8 cellular contexts compared by ENCODE assay signal in the genomic region with DNA sequence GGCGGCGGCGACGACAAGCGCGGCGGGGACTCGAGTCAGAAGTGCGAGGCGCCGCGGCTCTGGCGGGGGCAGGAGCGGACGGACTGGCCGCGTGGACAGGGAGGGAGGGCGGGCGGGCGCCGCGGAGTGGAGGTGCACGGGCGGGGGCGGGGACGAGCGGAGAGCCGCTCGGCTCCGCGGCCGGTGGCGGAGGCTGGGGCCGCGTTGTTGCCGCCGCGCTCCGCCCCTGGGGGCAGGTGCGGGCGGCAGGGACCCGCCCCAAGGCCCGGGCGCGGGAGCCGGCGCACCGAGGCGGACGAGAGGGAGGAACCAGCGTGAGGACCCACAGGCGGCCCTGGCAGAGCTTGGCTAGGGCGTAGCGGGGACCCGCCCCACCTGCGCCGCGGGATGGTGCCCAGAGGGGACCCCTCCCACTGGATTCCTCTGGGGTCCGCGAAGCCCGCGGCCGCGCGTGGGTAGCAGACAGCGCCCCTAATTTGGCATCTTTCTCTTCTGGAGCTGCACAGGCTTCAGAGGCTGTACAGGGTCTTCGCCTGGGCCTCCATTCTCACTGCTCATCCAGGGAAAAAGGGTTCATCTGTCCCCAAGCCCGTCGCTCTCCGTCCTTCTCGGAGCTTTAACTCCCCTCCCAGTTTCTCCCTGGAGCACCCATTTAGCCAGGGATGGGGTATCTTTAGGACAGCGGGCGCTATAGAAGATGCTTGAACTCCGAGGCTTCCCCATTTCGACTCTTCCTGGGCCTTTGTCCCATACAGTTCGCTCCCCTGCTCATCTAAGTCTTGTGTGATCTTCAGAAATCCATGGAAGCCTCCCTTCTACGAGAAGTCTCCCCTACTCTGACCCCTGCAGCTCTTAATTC. TPM values are rescaled to one million over a fixed set of nuclear protein-coding genes. Genes with fewer than 3 reads are reported as not detected.
A peak's percentile ranks its signal among the peaks of the same experiment; 100 is the strongest.
DNase-seq lines count a peak whose midpoint lies in the region; ATAC-seq and TF ChIP-seq lines count a peak whose summit lies in the region.

Gene TMEM163 (minus strand): TSS at position 45 of the 859 bp plus-strand sequence.

- peak within 1 kb of the TSS; percentile 56 for H3K4me3 Mint-ChIP-seq in activated CD8-positive, alpha-beta T cell treated with anti-CD3 and anti-CD28 coated beads for 36 hours

- H3K9me3 ChIP-seq in HUES6 (ENCODE audit: control insufficient read depth, insufficient read depth, low read depth, low read length): no peaks in the 10 kb centered on the region

- peaks cover 72% of the 10 kb centered on the region for H3K27me3 ChIP-seq in HUES6 (ENCODE audit: control insufficient read depth, insufficient read depth, low read length)

- peaks cover 63% of the 10 kb centered on the region for H3K27me3 Mint-ChIP-seq in activated CD8-positive, alpha-beta T cell treated with anti-CD3 and anti-CD28 coated beads for 36 hours

- TF ChIP-seq CTCF in activated CD8-positive, alpha-beta T cell treated with anti-CD3 and anti-CD28 coated beads for 36 hours (IDR thresholded peaks at IDR 0.05): no peak
- TF ChIP-seq CTCF in fibroblast of villous mesenchyme (IDR thresholded peaks at IDR 0.05; ENCODE audit: insufficient read depth, low read depth, low read length) (no peak), omental fat pad (IDR thresholded peaks at IDR 0.05) (no peak)

- peaks cover 16% of the 10 kb centered on the region for H3K4me1 Mint-ChIP-seq in activated CD8-positive, alpha-beta T cell treated with anti-CD3 and anti-CD28 coated beads for 36 hours (ENCODE audit: low read depth)

- H3K9me3 Mint-ChIP-seq in activated CD8-positive, alpha-beta T cell treated with anti-CD3 and anti-CD28 coated beads for 36 hours: no peaks in the 10 kb centered on the region

- H3K36me3 ChIP-seq in HUES6 (ENCODE audit: control insufficient read depth, insufficient read depth, low read length): no peaks in the 10 kb centered on the region

- POLR2A ChIA-PET in activated CD8-positive, alpha-beta T cell treated with anti-CD3 and anti-CD28 coated beads for 36 hours (lab: Charles Lee): interaction anchor here (0.6 kb wide), 1 partner anchor 32 kb away, joined by 3 read pairs; no protein-coding TSS in a partner anchor

- no peak within 1 kb of the TSS for H3K27ac Mint-ChIP-seq in activated CD8-positive, alpha-beta T cell treated with anti-CD3 and anti-CD28 coated beads for 36 hours

- H3K27ac ChIP-seq in HUES6 (ENCODE audit: low read depth, low read length): no peak within 1 kb of the TSS

- H3K36me3 Mint-ChIP-seq in activated CD8-positive, alpha-beta T cell treated with anti-CD3 and anti-CD28 coated beads for 36 hours (ENCODE audit: low read depth): no peaks in the 10 kb centered on the region

- DNase-seq in NCI-H2227 (lab: John Stamatoyannopoulos, UW; ENCODE audit: unreplicated experiment): peak; percentile 83
- DNase-seq in NCI-H2227 treated with DMSO at 0.1 percent for 48 hours (lab: John Stamatoyannopoulos, UW): no peak
- peak; percentile 23 for DNase-seq in activated CD8-positive, alpha-beta T cell treated with anti-CD3 and anti-CD28 coated beads for 36 hours
- DNase-seq in fibroblast of villous mesenchyme (ENCODE audit: low read depth): no peak
- no peak for DNase-seq in omental fat pad (ENCODE audit: low spot score)
- no peak for DNase-seq in NCI-H1048 (lab: John Stamatoyannopoulos, UW)

- H3K4me3 ChIP-seq in HUES6 (ENCODE audit: low read depth, low read length) (peak within 1 kb of the TSS; percentile 79), fibroblast of villous mesenchyme (ENCODE audit: low read depth, low read length) (peak within 1 kb of the TSS; percentile 10)

- CTCF ChIA-PET in activated CD8-positive, alpha-beta T cell treated with anti-CD3 and anti-CD28 coated beads for 36 hours (lab: Charles Lee): no interaction called here

- peak; percentile 55 for ATAC-seq in activated CD8-positive, alpha-beta T cell treated with anti-CD3 and anti-CD28 coated beads for 36 hours
- ATAC-seq in omental fat pad (ENCODE audit: low FRiP score): peak; percentile 49
- no peak for ATAC-seq in HG02840 (IDR thresholded peaks at IDR 0.05; ENCODE audit: low FRiP score, unreplicated experiment)

- intact Hi-C loops in activated CD8-positive, alpha-beta T cell treated with anti-CD3 and anti-CD28 coated beads for 36 hours (cut with micrococcal nuclease): no loop called here

- H3K9ac ChIP-seq in HUES6 (ENCODE audit: low read length): peak within 1 kb of the TSS; percentile 2

- no peaks in the 10 kb centered on the region; the same call in 1 of the 2 replicates for H3K4me1 ChIP-seq in HUES6 (ENCODE audit: control insufficient read depth, insufficient read depth, low read length)

RNA-seq across cellular contexts. Expression of gene TMEM163, which starts in this region (rescaled TPM):
- total RNA-seq in activated CD8-positive, alpha-beta T cell treated with anti-CD3 and anti-CD28 coated beads for 36 hours: not detected
- not detected in 2 replicates for total RNA-seq in fibroblast of villous mesenchyme
- total RNA-seq in omental fat pad: 1 to 10 TPM in 2 of 4 donors, under 1 TPM in 2; 0.28 to 6.4 (median 1.2) TPM

Comparison
In these comparisons a context has a peak if more than half of its experiments do, and no peak if none do; other contexts are left out.
1. Peak in DNase-seq and ATAC-seq in activated CD8-positive, alpha-beta T cell treated with anti-CD3 and anti-CD28 coated beads for 36 hours; RNA of the gene not detected or under 1 TPM.